1 cellular context compared by ENCODE assay signal in genomic region chr2:171159326-171160118, GRCh38.
A peak's percentile ranks its signal among the peaks of the same experiment; 100 is the strongest.
TF ChIP-seq lines count a peak whose summit lies in the region.

No MANE protein-coding gene starts in this region.

TF ChIP-seq in HepG2, 621 proteins besides CTCF, POLR2A, EP300 and RAD21 (continued from another document and continues in another):
- no peak for TF ChIP-seq HIC2 (CRISPR knock-in tag; IDR thresholded peaks at IDR 0.05; ENCODE audit: low read depth)
- TF ChIP-seq FOXO4 (CRISPR knock-in tag; conservative IDR thresholded peaks at IDR 0.05) = no peak
- TF ChIP-seq GLMP (CRISPR knock-in tag; IDR thresholded peaks at IDR 0.05; ENCODE audit: borderline replicate concordance) = no peak
- TF ChIP-seq ZSCAN12 (CRISPR knock-in tag; IDR thresholded peaks at IDR 0.05) = no peak; the same call in 1 of the 2 replicates
- no peak for TF ChIP-seq MIER3 (CRISPR knock-in tag; IDR thresholded peaks at IDR 0.05; ENCODE audit: borderline replicate concordance)
- no peak for TF ChIP-seq PHB2 (IDR thresholded peaks at IDR 0.05; ENCODE audit: partially characterized antibody)
- no peak for TF ChIP-seq DPF2 (CRISPR knock-in tag; IDR thresholded peaks at IDR 0.05; ENCODE audit: borderline replicate concordance, low read depth)
- no peak for TF ChIP-seq ZNF17 (CRISPR knock-in tag; IDR thresholded peaks at IDR 0.05)
- TF ChIP-seq GPBP1L1 (CRISPR knock-in tag; IDR thresholded peaks at IDR 0.05) = no peak
- no peak for TF ChIP-seq HMGXB3 (CRISPR knock-in tag; IDR thresholded peaks at IDR 0.05; ENCODE audit: borderline replicate concordance)
- TF ChIP-seq RARG (CRISPR knock-in tag; IDR thresholded peaks at IDR 0.05; ENCODE audit: low read depth) = no peak
- peak; percentile 35; the same call in 1 of the 2 replicates for TF ChIP-seq ZNF563 (CRISPR knock-in tag; IDR thresholded peaks at IDR 0.05)
- TF ChIP-seq TFDP1 (CRISPR knock-in tag; IDR thresholded peaks at IDR 0.05; ENCODE audit: borderline replicate concordance) = peak; percentile 39; the same call in 1 of the 2 replicates
- peak; percentile 72 for TF ChIP-seq ASH2L (IDR thresholded peaks at IDR 0.05; ENCODE audit: insufficient read length, low read depth, low read length)
- TF ChIP-seq MXD4 (CRISPR knock-in tag; IDR thresholded peaks at IDR 0.05) = peak; percentile 18
- no peak; the same call in 1 of the 2 replicates for TF ChIP-seq ZNF652 (CRISPR knock-in tag; IDR thresholded peaks at IDR 0.05; ENCODE audit: borderline replicate concordance, low read depth)
- TF ChIP-seq ZNF280B (CRISPR knock-in tag; IDR thresholded peaks at IDR 0.05; ENCODE audit: borderline replicate concordance) = no peak; the same call in 1 of the 2 replicates
- TF ChIP-seq HDAC1 (CRISPR knock-in tag; IDR thresholded peaks at IDR 0.05) = peak; percentile 49; the same call in 1 of the 2 replicates
- TF ChIP-seq ZNF224 (CRISPR knock-in tag; IDR thresholded peaks at IDR 0.05) = peak; percentile 76; the same call in 1 of the 2 replicates
- no peak for TF ChIP-seq GATAD1 (CRISPR knock-in tag; IDR thresholded peaks at IDR 0.05)
- TF ChIP-seq ZFP36 (IDR thresholded peaks at IDR 0.05; ENCODE audit: borderline replicate concordance, low read depth, low read length, partially characterized antibody) = no peak
- no peak; the same call in 1 of the 2 replicates for TF ChIP-seq ELF3 (CRISPR knock-in tag; IDR thresholded peaks at IDR 0.05)
- no peak; the same call in 1 of the 2 replicates for TF ChIP-seq ZNF264 (CRISPR knock-in tag; IDR thresholded peaks at IDR 0.05)
- TF ChIP-seq FOSL2 (CRISPR knock-in tag; IDR thresholded peaks at IDR 0.05) = no peak; the same call in 1 of the 2 replicates
- TF ChIP-seq PAWR (CRISPR knock-in tag; IDR thresholded peaks at IDR 0.05; ENCODE audit: borderline replicate concordance) = 0 out of 2 replicates have a peak, but pooled peaks have one; percentile 69
- no peak for TF ChIP-seq RBAK (CRISPR knock-in tag; IDR thresholded peaks at IDR 0.05)
- TF ChIP-seq ZNF335 (CRISPR knock-in tag; IDR thresholded peaks at IDR 0.05) = no peak
- TF ChIP-seq TEAD3 (CRISPR knock-in tag; optimal IDR thresholded peaks at IDR 0.05; ENCODE audit: borderline replicate concordance) = no peak
- no peak for TF ChIP-seq ZNF468 (CRISPR knock-in tag; IDR thresholded peaks at IDR 0.05)
- TF ChIP-seq ZMAT3 (CRISPR knock-in tag; conservative IDR thresholded peaks at IDR 0.05) = 0 out of 2 replicates have a peak, but pooled peaks have one; percentile 40
- TF ChIP-seq MBNL3 (CRISPR knock-in tag; conservative IDR thresholded peaks at IDR 0.05) = no peak
- TF ChIP-seq MYPOP (CRISPR knock-in tag; IDR thresholded peaks at IDR 0.05) = peak; percentile 86
- TF ChIP-seq ZFP82 (CRISPR knock-in tag; IDR thresholded peaks at IDR 0.05; ENCODE audit: borderline replicate concordance) = no peak
- TF ChIP-seq NFE2L1 (CRISPR knock-in tag; IDR thresholded peaks at IDR 0.05; ENCODE audit: borderline replicate concordance) = no peak
- no peak for TF ChIP-seq FOXA3 (CRISPR knock-in tag; IDR thresholded peaks at IDR 0.05)
- no peak for TF ChIP-seq SATB2 (CRISPR knock-in tag; IDR thresholded peaks at IDR 0.05)
- no peak for TF ChIP-seq SP2 (CRISPR knock-in tag; IDR thresholded peaks at IDR 0.05)
- TF ChIP-seq SNRNP70 (IDR thresholded peaks at IDR 0.05; ENCODE audit: low read depth, low read length) = no peak
- no peak for TF ChIP-seq ZNF672 (CRISPR knock-in tag; IDR thresholded peaks at IDR 0.05)
- TF ChIP-seq PHF20 (CRISPR knock-in tag; IDR thresholded peaks at IDR 0.05) = no peak
- TF ChIP-seq RXRB (CRISPR knock-in tag; IDR thresholded peaks at IDR 0.05; ENCODE audit: borderline replicate concordance) = no peak
- TF ChIP-seq MTF2 (CRISPR knock-in tag; IDR thresholded peaks at IDR 0.05; ENCODE audit: borderline replicate concordance) = no peak
- TF ChIP-seq FOXC1 (CRISPR knock-in tag; IDR thresholded peaks at IDR 0.05; ENCODE audit: borderline replicate concordance) = no peak; the same call in 1 of the 2 replicates
- TF ChIP-seq DMTF1 (CRISPR knock-in tag; IDR thresholded peaks at IDR 0.05) = 0 out of 2 replicates have a peak, but pooled peaks have one; percentile 25
- TF ChIP-seq ZNF619 (CRISPR knock-in tag; IDR thresholded peaks at IDR 0.05) = no peak
- no peak for TF ChIP-seq ZNF850 (CRISPR knock-in tag; conservative IDR thresholded peaks at IDR 0.05)
- TF ChIP-seq NCOA1 (CRISPR knock-in tag; IDR thresholded peaks at IDR 0.05) = peak; percentile 12; the same call in 1 of the 2 replicates
- TF ChIP-seq ZNF703 (CRISPR knock-in tag; IDR thresholded peaks at IDR 0.05; ENCODE audit: borderline replicate concordance) = no peak
- no peak for TF ChIP-seq KLF13 (CRISPR knock-in tag; IDR thresholded peaks at IDR 0.05)
- TF ChIP-seq GMEB2 (CRISPR knock-in tag; IDR thresholded peaks at IDR 0.05; ENCODE audit: low read depth) = no peak
- no peak for TF ChIP-seq ZNF530 (CRISPR knock-in tag; IDR thresholded peaks at IDR 0.05; ENCODE audit: low read depth)
